Comparison of ENCODE assay signal across 8 cellular contexts in the genomic region with DNA sequence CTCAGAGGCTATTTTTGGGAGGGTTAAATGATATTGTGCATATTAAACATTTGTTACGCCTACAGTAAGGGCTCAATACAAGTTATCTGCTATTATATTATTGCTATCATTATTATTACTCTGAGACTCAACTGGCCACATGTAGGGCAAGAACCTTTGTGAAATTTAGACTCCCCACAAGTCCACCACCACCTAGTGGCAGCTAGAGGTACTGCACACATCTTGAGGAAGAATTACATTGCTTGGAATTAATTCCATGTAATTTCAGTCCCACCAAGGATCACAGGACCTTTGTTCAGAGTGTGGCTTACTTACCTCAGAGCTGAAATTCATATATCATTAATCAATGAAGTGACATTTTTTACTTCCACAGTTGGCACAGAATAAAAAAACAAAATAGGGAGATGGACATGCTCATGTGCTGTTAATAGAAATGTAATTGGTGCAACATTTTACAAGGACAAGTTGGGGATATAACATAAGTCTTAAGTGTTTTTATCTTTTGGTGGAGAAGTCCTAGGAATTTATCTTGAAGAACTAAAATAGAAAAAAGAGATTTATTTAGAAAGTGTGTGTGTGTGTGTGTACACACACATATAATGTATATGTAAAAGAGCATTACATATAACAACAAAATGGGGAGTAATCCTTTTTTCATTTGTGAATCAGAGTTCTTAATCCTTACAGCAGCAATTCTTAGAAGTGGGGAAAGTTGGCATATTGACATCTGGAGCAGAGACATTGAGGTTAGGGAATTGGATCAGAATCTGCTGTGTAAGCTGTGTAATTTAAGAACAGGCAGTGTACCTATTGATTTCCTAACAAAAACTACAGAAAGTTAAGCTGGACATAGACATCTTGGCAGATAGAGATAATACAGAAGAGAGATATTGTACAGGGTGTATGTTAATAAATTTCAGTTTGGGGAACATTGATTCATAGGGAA. TPM values are rescaled to one million over a fixed set of nuclear protein-coding genes. Genes with fewer than 3 reads are reported as not detected.
DNase-seq lines count a peak whose midpoint lies in the region; ATAC-seq and TF ChIP-seq lines count a peak whose summit lies in the region.

No MANE protein-coding gene starts in this region.

- peak; percentile 68 for ATAC-seq in GM18867 (IDR thresholded peaks at IDR 0.05; ENCODE audit: unreplicated experiment)
- ATAC-seq in Panc1 = peak; percentile 53; the same call in 1 of the 2 replicates

- DNase-seq in AG09319 (ENCODE audit: extremely low read depth, low read depth) (no peak), HuH-7 (ENCODE audit: low spot score) (peak; percentile 44), Panc1 (ENCODE audit: low read depth, low spot score) (no peak), fibroblast of the conjunctiva (ENCODE audit: low read depth) (peak; percentile 60), non-pigmented ciliary epithelial cell (ENCODE audit: low read depth) (peak; percentile 48), tibial artery (peak; percentile 75 to 85)
- peak; percentile 69 to 74 for DNase-seq in activated T-cell treated with anti-CD3 and anti-CD28 coated beads, Interleukin-2, amount 50 U/mL, for 48 hours

- H3K27me3 ChIP-seq in Panc1 (ENCODE audit: control insufficient read depth, insufficient read depth, low read length) (no peaks in the 10 kb centered on the region), tibial artery (no peaks in the 10 kb centered on the region)

- in situ Hi-C loops in Panc1 (cut with HindIII; ENCODE audit: low pct_unique_long_range_greater_than_20kb, low sequenced_read_pairs) = no loop called here

- intact Hi-C loops in Panc1 (cut with micrococcal nuclease; ENCODE audit: unreplicated experiment) (loop anchor here (5.0 kb wide), 1 partner anchor 154 kb away; no protein-coding TSS in a partner anchor), tibial artery (cut with DNase I; ENCODE audit: low total_unique reads) (no loop called here)

- BruUV-seq in Panc1 (replicated peaks; lab: Mats Ljungman, UMichigan) = no TSS peak

- CTCF ChIA-PET in Panc1 (lab: Charles Lee) = interaction anchor here (0.6 kb wide), 1 partner anchor 156 kb away, joined by 4 read pairs; no protein-coding TSS in a partner anchor

- 0 out of 2 replicates have a peak, but pooled peaks cover 3% of the 10 kb centered on the region for H3K36me3 ChIP-seq in Panc1 (ENCODE audit: control insufficient read depth, insufficient read depth, low read length)
- peaks cover 0 to 10% (median 7%) of the 10 kb centered on the region in 3 donors for H3K36me3 ChIP-seq in tibial artery

- H3K27ac ChIP-seq in Panc1 (ENCODE audit: low read length) (no peak overlapping the region), tibial artery (no peak overlapping the region)

- TF ChIP-seq CTCF in AG09319 (IDR thresholded peaks at IDR 0.05; ENCODE audit: low read depth, low read length) (peak; percentile 95), Panc1 (IDR thresholded peaks at IDR 0.05) (peak; percentile 85), tibial artery (IDR thresholded peaks at IDR 0.05) (peak; percentile 82 to 95)

- POLR2A ChIA-PET in Panc1 (lab: Charles Lee) = no interaction called here

- H3K4me3 ChIP-seq in Panc1 (ENCODE audit: low read depth in 2 of 2, low read length in 2 of 2) (no peak overlapping the region), tibial artery (no peak overlapping the region)

- no peaks in the 10 kb centered on the region; the same call in 1 of the 2 replicates for H3K4me1 ChIP-seq in Panc1 (ENCODE audit: control insufficient read depth, insufficient read depth, low read length)
- H3K4me1 ChIP-seq in tibial artery = peaks cover 0 to 5% (median 0%) of the 10 kb centered on the region in 4 donors

- no peaks in the 10 kb centered on the region for H3K9me3 ChIP-seq in Panc1 (ENCODE audit: control insufficient read depth, insufficient read depth, low read depth, low read length)
- H3K9me3 ChIP-seq in tibial artery = no peaks in the 10 kb centered on the region

RNA-seq across cellular contexts. Expression of gene MSANTD3, which starts 11.2 kb away (rescaled TPM):
- 58.7 TPM for total RNA-seq in Panc1 (2021; ENCODE audit: unreplicated experiment)
- 29.3 TPM for polyA plus RNA-seq in Panc1 (2012; ENCODE audit: insufficient read length)

RNA-seq across cellular contexts. Expression of gene TMEFF1, which starts 34.8 kb away (rescaled TPM):
- 2.2 TPM for total RNA-seq in Panc1 (2021; ENCODE audit: unreplicated experiment)
- 0.88 TPM for polyA plus RNA-seq in Panc1 (2012; ENCODE audit: insufficient read length)

Comparison
In these comparisons a context has a peak if more than half of its experiments do, and no peak if none do; other contexts are left out.
1. DNase-seq: peak in HuH-7 (single experiment), activated T-cell treated with anti-CD3 and anti-CD28 coated beads, Interleukin-2, amount 50 U/mL, for 48 hours (2 of 2), fibroblast of the conjunctiva (single experiment), non-pigmented ciliary epithelial cell (single experiment) and tibial artery (2 of 2); none in AG09319 (single experiment) and Panc1 (single experiment).
2. Peak in every context shown above with its lines, with median percentiles within 50 percentile points of each other: CTCF ChIP-seq.